In the genomic region with DNA sequence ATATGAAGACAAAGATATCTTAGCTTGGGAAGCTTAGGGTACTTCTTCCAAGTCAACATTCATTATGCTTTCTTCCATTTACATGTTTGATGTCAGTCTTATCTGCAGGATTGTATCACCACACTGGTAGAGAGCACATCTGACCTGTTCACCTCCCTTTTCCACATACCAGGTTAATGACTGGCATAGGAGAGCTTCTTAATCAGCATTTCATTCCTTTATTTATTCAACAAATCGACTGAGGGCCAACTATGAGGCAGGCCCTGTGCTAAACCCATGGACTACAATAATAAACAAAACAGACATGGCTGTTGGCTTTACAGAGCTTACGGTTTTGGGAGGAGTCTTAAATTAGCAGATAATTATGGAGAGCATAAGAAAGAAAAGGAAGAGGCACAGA, we compare ENCODE assay signal across 20 cellular contexts.
"Had no signal": no experiment of that assay in that cellular context is flagged by ENCODE, and none has a peak within 500 bp of the region (broad histone marks: within the 10 kb centered on the region; RNA-seq: fewer than 3 reads in every experiment).

No MANE protein-coding gene starts in this region.

- DNase-seq: activated CD4-positive, alpha-beta memory T cell treated with anti-CD3 and anti-CD28 coated beads, Interleukin-2, amount 10 ng/mL, durations not matched to agents 7 days and 5 days; activated CD4-positive, alpha-beta T cell treated with anti-CD3 and anti-CD28 coated beads for 48 hours; activated gamma-delta T cell treated with Interleukin-2 at 50 U/mL for 16 hours; activated T-cell treated with anti-CD3 and anti-CD28 coated beads for 4 hours; cerebellar nuclear complex; foreskin fibroblast; left ventricle myocardium superior; mesenchymal stem cell; mucosa of descending colon; nephron progenitor cell; pancreas; psoas muscle; right cardiac atrium; stimulated activated CD4-positive, alpha-beta T cell treated with anti-CD3 and anti-CD28 coated beads, Interleukin-12 subunit alpha, Interleukin-12 subunit beta, amount 100 ng/mL, for 4 hours; stimulated activated CD4-positive, alpha-beta T cell treated with anti-CD3 and anti-CD28 coated beads, Interleukin-4, amount 100 ng/mL, for 4 hours; stimulated activated naive CD8-positive, alpha-beta T cell treated with anti-CD3 and anti-CD28 coated beads, Interleukin-15, Interleukin-2, amounts not matched to agents 100 U/mL and 50 U/mL, for 24 hours; upper lobe of left lung had no signal

- H3K27ac Mint-ChIP-seq: activated CD4-positive, alpha-beta memory T cell treated with anti-CD3 and anti-CD28 coated beads, Interleukin-2, amount 10 ng/mL, durations not matched to agents 7 days and 5 days; activated naive CD4-positive, alpha-beta T cell treated with anti-CD3 and anti-CD28 coated beads, Interleukin-2, amount 50 U/mL, for 72 hours; activated T-helper 1 cell treated with anti-CD3 and anti-CD28 coated beads, Interleukin-12 subunit alpha, Interleukin-12 subunit beta, Interleukin-2, Interleukin-4 antibody, amounts not matched to agents 30 ng/mL and 10 ng/mL and 1 ng/mL, durations not matched to agents 14 hours and 24 hours and 36 hours had no signal

- H3K4me3 Mint-ChIP-seq: activated CD4-positive, alpha-beta memory T cell treated with anti-CD3 and anti-CD28 coated beads, Interleukin-2, amount 10 ng/mL, durations not matched to agents 7 days and 5 days; activated T-helper 1 cell treated with anti-CD3 and anti-CD28 coated beads, Interleukin-12 subunit alpha, Interleukin-12 subunit beta, Interleukin-2, Interleukin-4 antibody, amounts not matched to agents 30 ng/mL and 10 ng/mL and 1 ng/mL, durations not matched to agents 14 hours and 24 hours and 36 hours; nephron progenitor cell had no signal

- H3K27me3 ChIP-seq: pancreas, upper lobe of left lung had no signal

- H3K4me3 ChIP-seq: coronary artery, mucosa of descending colon, pancreas, psoas muscle, upper lobe of left lung had no signal

- H3K9me3 ChIP-seq: mucosa of descending colon, pancreas, psoas muscle, upper lobe of left lung had no signal

- H3K27ac ChIP-seq: coronary artery, pancreas, psoas muscle, upper lobe of left lung had no signal

- H3K27me3 Mint-ChIP-seq: activated CD4-positive, alpha-beta memory T cell treated with anti-CD3 and anti-CD28 coated beads, Interleukin-2, amount 10 ng/mL, durations not matched to agents 7 days and 5 days had no signal

- H3K36me3 Mint-ChIP-seq: activated naive CD4-positive, alpha-beta T cell treated with anti-CD3 and anti-CD28 coated beads, Interleukin-2, amount 50 U/mL, for 72 hours had no signal

- H3K4me1 Mint-ChIP-seq: activated CD4-positive, alpha-beta memory T cell treated with anti-CD3 and anti-CD28 coated beads, Interleukin-2, amount 10 ng/mL, durations not matched to agents 7 days and 5 days had no signal

- ATAC-seq: activated naive CD4-positive, alpha-beta T cell treated with anti-CD3 and anti-CD28 coated beads, Interleukin-2, amount 50 U/mL, for 72 hours; left ventricle myocardium superior; mucosa of descending colon; pancreas; psoas muscle; right cardiac atrium; stimulated activated naive CD8-positive, alpha-beta T cell treated with anti-CD3 and anti-CD28 coated beads, Interleukin-15, Interleukin-2, amounts not matched to agents 100 U/mL and 50 U/mL, for 24 hours had no signal

- H3K9me3 Mint-ChIP-seq: nephron progenitor cell had no signal

- H3K36me3 ChIP-seq: pancreas, upper lobe of left lung had no signal

- H3K4me1 ChIP-seq: pancreas, psoas muscle, upper lobe of left lung had no signal
